Comparison of ENCODE assay signal across 16 cellular contexts in genomic region chr2:119693967-119694366, GRCh38. TPM values are rescaled to one million over a fixed set of nuclear protein-coding genes. Genes with fewer than 3 reads are reported as not detected.
DNase-seq lines count a peak whose midpoint lies in the region; FAIRE-seq and TF ChIP-seq lines count a peak whose summit lies in the region.
"Had no signal": no experiment of that assay in that cellular context is flagged by ENCODE, and none has a peak within 500 bp of the region (broad histone marks: within the 10 kb centered on the region; RNA-seq: fewer than 3 reads in every experiment).

No MANE protein-coding gene starts in this region.

- FAIRE-seq in GM12892 (lab: Jason Lieb, UNC), result peak; percentile 58
- FAIRE-seq: RCC 7860 had no signal

- H3K27me3 ChIP-seq in SJCRH30, result no peaks in the 10 kb centered on the region
- H3K27me3 ChIP-seq in sigmoid colon, result no peaks in the 10 kb centered on the region

- peak overlapping the region; percentile 2 for H3K4me3 Mint-ChIP-seq in glutamatergic neuron (ENCODE audit: unreplicated experiment)

- peak overlapping the region; percentile 7 for H3K27ac Mint-ChIP-seq in glutamatergic neuron (ENCODE audit: unreplicated experiment)

- H3K27ac ChIP-seq in SJCRH30 (peak overlapping the region; percentile 99), sigmoid colon (no peak overlapping the region)
- H3K27ac ChIP-seq: GM23248 had no signal

- peaks cover 34% of the 10 kb centered on the region for H3K4me1 ChIP-seq in SJCRH30
- peaks cover 0 to 22% (median 16%) of the 10 kb centered on the region in 4 donors for H3K4me1 ChIP-seq in sigmoid colon

- intact Hi-C loops in sigmoid colon (cut with DNase I), result no loop called here

- H3K4me3 ChIP-seq in SJCRH30 (no peak overlapping the region), sigmoid colon (no peak overlapping the region)
- H3K4me3 ChIP-seq: GM23248 had no signal

- H3K9me3 ChIP-seq in SJCRH30 (replicated peaks) (no peaks in the 10 kb centered on the region), sigmoid colon (no peaks in the 10 kb centered on the region)

- H3K9me3 Mint-ChIP-seq in glutamatergic neuron (ENCODE audit: unreplicated experiment), result peaks cover 18% of the 10 kb centered on the region

- TF ChIP-seq EP300 in sigmoid colon (IDR thresholded peaks at IDR 0.05), result no peak

- 93 to 95% methylated on average over 5 of the region's 5 CpGs for WGBS in sigmoid colon, 2 donors

- DNase-seq in GM12892 (ENCODE audit: insufficient read length), result no peak
- no peak for DNase-seq in SJCRH30
- DNase-seq in glutamatergic neuron, result no peak
- peak; percentile 8 for DNase-seq in sigmoid colon
- DNase-seq in SIG-M5 (lab: John Stamatoyannopoulos, UW), result no peak
- DNase-seq in occipital lobe (lab: John Stamatoyannopoulos, UW), result no peak
- no peak for DNase-seq in NCI-H345 treated with DMSO at 0.1 percent for 48 hours (lab: John Stamatoyannopoulos, UW; ENCODE audit: unreplicated experiment)
- DNase-seq in LoVo (ENCODE audit: low spot score), result no peak
- DNase-seq: ACHN, GM23248, Kasumi-1, NCI-H1417 treated with DMSO at 0.1 percent for 48 hours, NCI-H2029, NCI-H2171 treated with DMSO at 0.1 percent for 48 hours, SHP77 had no signal

- peaks cover 6% of the 10 kb centered on the region for H3K36me3 Mint-ChIP-seq in glutamatergic neuron (ENCODE audit: unreplicated experiment)

- peaks cover 34% of the 10 kb centered on the region for H3K4me1 Mint-ChIP-seq in glutamatergic neuron (ENCODE audit: low read depth, unreplicated experiment)

- TF ChIP-seq CTCF in glutamatergic neuron (IDR thresholded peaks at IDR 0.05; ENCODE audit: partially characterized antibody, unreplicated experiment) (no peak), sigmoid colon (IDR thresholded peaks at IDR 0.05) (no peak)

- H3K36me3 ChIP-seq in SJCRH30 (no peaks in the 10 kb centered on the region), sigmoid colon (peaks cover 0 to 11% (median 2%) of the 10 kb centered on the region in 4 donors)

- H3K27me3 Mint-ChIP-seq in glutamatergic neuron (ENCODE audit: unreplicated experiment), result peaks cover 5% of the 10 kb centered on the region

- no peak for TF ChIP-seq POLR2A in GM12892 (IDR thresholded peaks at IDR 0.05; ENCODE audit: low read depth, low read length)
- TF ChIP-seq POLR2A in sigmoid colon (IDR thresholded peaks at IDR 0.05), result no peak

RNA-seq across cellular contexts. Expression of gene TMEM177, which starts 15.0 kb away (rescaled TPM):
- polyA plus RNA-seq in GM12892 (2012; ENCODE audit: missing spikeins), result 10.1 TPM
- total RNA-seq in SJCRH30 (2014; rRNA removed; shearing (Covaris generic)), result 32.6 and 34.6 TPM in 2 replicates
- total RNA-seq in glutamatergic neuron (ENCODE audit: unreplicated experiment) (21.1 TPM), sigmoid colon (1 to 10 TPM; 5.8 to 8.2 (median 6.3) TPM), occipital lobe (15.9 TPM)
- 10 to 100 TPM in 2 of 3 donors, 1 to 10 TPM in 1; 8.4 to 17.9 (median 16.4) TPM for polyA plus RNA-seq in sigmoid colon
